In genomic region chr9:68991457-68991856, GRCh38 we compare ENCODE assay signal across 29 cellular contexts. TPM values are rescaled to one million over a fixed set of nuclear protein-coding genes. Genes with fewer than 3 reads are reported as not detected.
"Had no signal": no experiment of that assay in that cellular context is flagged by ENCODE, and none has a peak within 500 bp of the region (broad histone marks: within the 10 kb centered on the region; RNA-seq: fewer than 3 reads in every experiment).

No MANE protein-coding gene starts in this region.

- ATAC-seq: activated naive CD4-positive, alpha-beta T cell treated with anti-CD3 and anti-CD28 coated beads, Interleukin-2, amount 50 U/mL, for 72 hours; activated T-cell treated with anti-CD3 and anti-CD28 coated beads, Interleukin-2, amount 50 U/mL, for 72 hours; effector memory CD8-positive, alpha-beta T cell; foreskin keratinocyte; gastrocnemius medialis had no signal

- H3K27ac ChIP-seq: ascending aorta, breast epithelium, coronary artery, esophagus muscularis mucosa, foreskin keratinocyte, gastrocnemius medialis had no signal

- H3K9me3 ChIP-seq: ascending aorta, breast epithelium, esophagus muscularis mucosa, gastrocnemius medialis had no signal

- DNase-seq: activated CD4-positive, alpha-beta memory T cell treated with anti-CD3 and anti-CD28 coated beads, Interleukin-2, amount 10 ng/mL, durations not matched to agents 7 days and 5 days; activated CD4-positive, alpha-beta T cell treated with anti-CD3 and anti-CD28 coated beads for 1 hour; activated CD4-positive, alpha-beta T cell treated with anti-CD3 and anti-CD28 coated beads for 4 hours; activated CD4-positive, alpha-beta T cell treated with anti-CD3 and anti-CD28 coated beads, Interleukin-2, amount 10 ng/mL, durations not matched to agents 7 days and 5 days; activated CD4-positive, alpha-beta T cell treated with anti-CD3 and anti-CD28 coated beads, Interleukin-2, amount 50 U/mL, for 4 hours; activated CD8-positive, alpha-beta memory T cell treated with anti-CD3 and anti-CD28 coated beads, Interleukin-2, amount 50 U/mL, for 48 hours; activated gamma-delta T cell; activated naive CD4-positive, alpha-beta T cell; activated naive CD4-positive, alpha-beta T cell treated with anti-CD3 and anti-CD28 coated beads, Interleukin-2, amount 10 ng/mL, durations not matched to agents 7 days and 5 days; activated naive CD8-positive, alpha-beta T cell treated with anti-CD3 and anti-CD28 coated beads, Interleukin-2, amount 10 ng/mL, durations not matched to agents 7 days and 5 days; activated T-cell treated with anti-CD3 and anti-CD28 coated beads for 4 hours; activated T-cell treated with anti-CD3 and anti-CD28 coated beads, Interleukin-2, amount 50 U/mL, for 24 hours; activated T-cell treated with anti-CD3 and anti-CD28 coated beads, Interleukin-2, amount 50 U/mL, for 72 hours; dermis blood vessel endothelial cell; effector CD4-positive, alpha-beta T cell; effector memory CD8-positive, alpha-beta T cell; erythroblast; foreskin keratinocyte; gastrocnemius medialis; T-helper 2 cell had no signal

- H3K27me3 ChIP-seq: ascending aorta, breast epithelium, esophagus muscularis mucosa, gastrocnemius medialis had no signal

- H3K4me1 ChIP-seq: ascending aorta, breast epithelium, esophagus muscularis mucosa, foreskin keratinocyte, gastrocnemius medialis had no signal

- H3K36me3 ChIP-seq: ascending aorta, breast epithelium, esophagus muscularis mucosa, gastrocnemius medialis had no signal

- H3K4me3 ChIP-seq: ascending aorta, breast epithelium, coronary artery, esophagus muscularis mucosa, gastrocnemius medialis had no signal

RNA-seq across cellular contexts. Expression of gene PRKACG, which starts 22.5 kb away (rescaled TPM):
- total RNA-seq: activated CD4-positive, alpha-beta memory T cell treated with anti-CD3 and anti-CD28 coated beads, Interleukin-2, amount 10 ng/mL, durations not matched to agents 7 days and 5 days; activated CD4-positive, alpha-beta T cell treated with anti-CD3 and anti-CD28 coated beads, Interleukin-2, amount 10 ng/mL, durations not matched to agents 7 days and 5 days; activated naive CD4-positive, alpha-beta T cell treated with anti-CD3 and anti-CD28 coated beads, Interleukin-2, amount 50 U/mL, for 72 hours; activated naive CD8-positive, alpha-beta T cell treated with anti-CD3 and anti-CD28 coated beads, Interleukin-2, amount 10 ng/mL, durations not matched to agents 7 days and 5 days; activated T-cell treated with anti-CD3 and anti-CD28 coated beads, Interleukin-2, amount 50 U/mL, for 72 hours; ascending aorta; breast epithelium; cardiac septum; cerebellum; dermis blood vessel endothelial cell; esophagus muscularis mucosa; foreskin keratinocyte; gastrocnemius medialis; glomerular endothelial cell; T-helper 1 cell treated with Interleukin-12 subunit alpha and Interleukin-12 subunit beta and Interleukin-4 antibody, amounts not matched to agents 30 ng/mL and 1 ng/mL, for 36 hours had no signal
- polyA plus RNA-seq: foreskin keratinocyte had no signal

RNA-seq across cellular contexts. Expression of gene FXN, which starts 44.1 kb away (rescaled TPM):
- total RNA-seq: ascending aorta had no signal
